ENCODE assay signal across 8 cellular contexts in the genomic region with DNA sequence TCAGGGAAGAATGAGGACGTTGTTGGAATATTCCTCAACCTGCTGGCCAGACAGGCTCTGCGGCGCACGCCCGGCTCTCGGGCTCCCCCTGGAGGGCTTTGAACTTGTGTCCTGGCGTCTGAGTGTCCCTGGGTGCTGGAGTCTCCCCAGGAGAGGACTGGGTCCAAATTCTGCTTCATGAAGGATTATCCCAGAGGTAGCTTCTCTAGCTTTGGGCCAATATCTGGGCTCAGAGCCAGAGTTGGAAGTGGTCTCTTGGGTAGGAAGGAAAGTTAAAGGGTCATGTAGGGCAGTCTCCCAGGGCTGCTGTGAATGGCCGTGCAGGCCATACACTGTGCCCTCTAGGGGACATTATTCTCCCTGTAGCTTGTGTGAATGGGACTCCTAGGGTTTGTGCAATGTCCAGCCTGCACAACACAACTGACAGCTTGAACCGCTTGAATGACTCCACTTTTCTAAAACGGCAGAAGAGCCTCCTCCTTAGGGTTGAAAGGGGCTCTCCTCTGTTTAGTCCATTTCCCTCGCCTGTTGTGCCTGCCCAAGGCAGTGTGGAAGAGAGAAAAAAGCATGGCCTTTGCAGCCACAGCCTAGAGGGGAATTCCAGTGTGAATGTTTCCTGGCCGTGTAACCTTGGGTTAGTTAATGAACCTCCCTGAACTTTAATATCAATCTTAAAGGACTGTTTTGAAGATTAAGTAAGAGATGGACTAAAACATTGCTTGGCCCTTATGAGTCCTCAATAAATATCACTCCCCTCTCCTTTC.
DNase-seq lines count a peak whose midpoint lies in the region; ATAC-seq and TF ChIP-seq lines count a peak whose summit lies in the region.

No MANE protein-coding gene starts in this region.

- no peaks in the 10 kb centered on the region for H3K36me3 Mint-ChIP-seq in effector memory CD8-positive, alpha-beta T cell (ENCODE audit: insufficient read depth)

- ATAC-seq in HG02852 (IDR thresholded peaks at IDR 0.05; ENCODE audit: unreplicated experiment) (peak; percentile 45), GM18505 (IDR thresholded peaks at IDR 0.05; ENCODE audit: unreplicated experiment) (no peak)
- ATAC-seq in effector memory CD8-positive, alpha-beta T cell (replicated peaks): peak; percentile 54

- no peak overlapping the region for H3K27ac Mint-ChIP-seq in effector memory CD8-positive, alpha-beta T cell

- peaks cover 34 to 92% of the 10 kb centered on the region in 2 donors for H3K27me3 Mint-ChIP-seq in effector memory CD8-positive, alpha-beta T cell

- TF ChIP-seq POLR2A in GM18505 (IDR thresholded peaks at IDR 0.05; ENCODE audit: borderline replicate concordance, extremely low read depth, insufficient read depth, insufficient read length): no peak

- no peaks in the 10 kb centered on the region for H3K9me3 Mint-ChIP-seq in effector memory CD8-positive, alpha-beta T cell

- H3K4me3 Mint-ChIP-seq in effector memory CD8-positive, alpha-beta T cell: no peak overlapping the region

- peaks cover 4 to 6% of the 10 kb centered on the region in 2 donors for H3K4me1 Mint-ChIP-seq in effector memory CD8-positive, alpha-beta T cell (ENCODE audit: low read depth in 2 of 2)

- peak; percentile 23 for DNase-seq in DMS79 (lab: John Stamatoyannopoulos, UW)
- peak; percentile 86 for DNase-seq in NCI-H69 (lab: John Stamatoyannopoulos, UW)
- DNase-seq in activated CD4-positive, alpha-beta T cell treated with anti-CD3 and anti-CD28 coated beads, Interleukin-2, amount 50 U/mL, for 48 hours: peak; percentile 72 to 78
- peak; percentile 25 to 47 (median 41) for DNase-seq in effector memory CD8-positive, alpha-beta T cell
- peak; percentile 57 for DNase-seq in lung microvascular endothelial cell (ENCODE audit: low read depth in 2 of 2)
- peak; percentile 51 to 57 for DNase-seq in stimulated activated CD8-positive, alpha-beta memory T cell treated with anti-CD3 and anti-CD28 coated beads, Interleukin-2, amount 100 ng/mL, for 48 hours (ENCODE audit: low read depth in 2 of 2)

Comparison
In these comparisons a context has a peak if more than half of its experiments do, and no peak if none do; other contexts are left out.
1. DNase-seq: peak in every context shown above with its lines; median percentile 86 in NCI-H69; 75 in activated CD4-positive, alpha-beta T cell treated with anti-CD3 and anti-CD28 coated beads, Interleukin-2, amount 50 U/mL, for 48 hours; 57 in lung microvascular endothelial cell; 54 in stimulated activated CD8-positive, alpha-beta memory T cell treated with anti-CD3 and anti-CD28 coated beads, Interleukin-2, amount 100 ng/mL, for 48 hours; 41 in effector memory CD8-positive, alpha-beta T cell; 23 in DMS79.